ENCODE assay signal across 8 cellular contexts in the genomic region with DNA sequence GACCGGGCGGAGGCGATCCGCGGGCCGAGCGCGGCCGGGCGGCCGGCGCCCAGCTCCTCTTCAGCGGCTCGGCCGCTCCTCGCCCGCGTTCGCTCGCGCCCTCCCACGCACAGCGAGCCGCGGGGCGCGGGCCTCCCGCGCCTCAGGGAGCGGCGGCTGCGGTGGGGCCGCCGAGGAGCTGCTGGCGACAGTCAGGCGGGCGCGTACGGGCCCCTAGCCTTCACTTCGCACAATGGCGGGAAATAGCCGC. TPM values are rescaled to one million over a fixed set of nuclear protein-coding genes. Genes with fewer than 3 reads are reported as not detected.
A peak's percentile ranks its signal among the peaks of the same experiment; 100 is the strongest.
DNase-seq lines count a peak whose midpoint lies in the region; ATAC-seq and TF ChIP-seq lines count a peak whose summit lies in the region.

A gene with protein sequence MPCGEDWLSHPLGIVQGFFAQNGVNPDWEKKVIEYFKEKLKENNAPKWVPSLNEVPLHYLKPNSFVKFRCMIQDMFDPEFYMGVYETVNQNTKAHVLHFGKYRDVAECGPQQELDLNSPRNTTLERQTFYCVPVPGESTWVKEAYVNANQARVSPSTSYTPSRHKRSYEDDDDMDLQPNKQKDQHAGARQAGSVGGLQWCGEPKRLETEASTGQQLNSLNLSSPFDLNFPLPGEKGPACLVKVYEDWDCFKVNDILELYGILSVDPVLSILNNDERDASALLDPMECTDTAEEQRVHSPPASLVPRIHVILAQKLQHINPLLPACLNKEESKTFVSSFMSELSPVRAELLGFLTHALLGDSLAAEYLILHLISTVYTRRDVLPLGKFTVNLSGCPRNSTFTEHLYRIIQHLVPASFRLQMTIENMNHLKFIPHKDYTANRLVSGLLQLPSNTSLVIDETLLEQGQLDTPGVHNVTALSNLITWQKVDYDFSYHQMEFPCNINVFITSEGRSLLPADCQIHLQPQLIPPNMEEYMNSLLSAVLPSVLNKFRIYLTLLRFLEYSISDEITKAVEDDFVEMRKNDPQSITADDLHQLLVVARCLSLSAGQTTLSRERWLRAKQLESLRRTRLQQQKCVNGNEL (minus strand): TSS at position 234 of the 250 bp plus-strand sequence. CDS start 259 bp downstream, outside the sequence.

- intact Hi-C loops in Calu3 (cut with micrococcal nuclease; ENCODE audit: unreplicated experiment) (no loop called here), cardiac septum (cut with DNase I) (loop anchor here (1.0 to 5.0 kb wide), 2 partner anchors 20 to 185 kb away; a partner anchor contains a TSS)
- intact Hi-C loops in activated CD4-positive, alpha-beta memory T cell treated with anti-CD3 and anti-CD28 coated beads for 36 hours (cut with micrococcal nuclease) = loop anchor here (1.0 to 5.0 kb wide), 4 partner anchors 10 to 665 kb away; a partner anchor contains a TSS

- H3K36me3 Mint-ChIP-seq in Calu3 (ENCODE audit: insufficient read depth, unreplicated experiment) = peaks cover 20% of the 10 kb centered on the region
- H3K36me3 Mint-ChIP-seq in activated CD4-positive, alpha-beta memory T cell treated with anti-CD3 and anti-CD28 coated beads for 36 hours = peaks cover 2% of the 10 kb centered on the region

- H3K36me3 ChIP-seq in HEK293 (ENCODE audit: control insufficient read depth in 2 of 2, insufficient read depth in 1 of 2, low read length in 2 of 2) = no peaks in the 10 kb centered on the region

- CTCF ChIA-PET in Calu3 (lab: Charles Lee) = interaction anchor here (0.6 to 1.1 kb wide), 2 partner anchors 8 to 20 kb away, joined by 3 read pairs; a partner anchor contains a TSS
- CTCF ChIA-PET in HEK293 (lab: Yijun Ruan, JAX) = interaction anchor here (0.6 to 3.6 kb wide), 4 partner anchors 13 to 264 kb away, joined by 3 to 31 read pairs (median 10); no protein-coding TSS in a partner anchor
- CTCF ChIA-PET in activated CD4-positive, alpha-beta memory T cell treated with anti-CD3 and anti-CD28 coated beads for 36 hours (lab: Charles Lee) = interaction anchor here (0.6 to 5.4 kb wide), 10 partner anchors 10 to 267 kb away, joined by 3 to 60 read pairs (median 4); a partner anchor contains a TSS

- H3K27ac Mint-ChIP-seq in Calu3 (ENCODE audit: unreplicated experiment) = peak within 1 kb of the TSS; percentile 52
- peak within 1 kb of the TSS; percentile 89 for H3K27ac Mint-ChIP-seq in activated CD4-positive, alpha-beta memory T cell treated with anti-CD3 and anti-CD28 coated beads for 36 hours

- peak within 1 kb of the TSS; percentile 99 for H3K27ac ChIP-seq in HEK293 (ENCODE audit: extremely low read depth, low read depth, low read length)

- ATAC-seq in HG02973 (IDR thresholded peaks at IDR 0.05; ENCODE audit: unreplicated experiment) = no peak

- H3K4me3 ChIP-seq in HEK293 (ENCODE audit: low read depth, low read length) = peak within 1 kb of the TSS; percentile 76

- TF ChIP-seq CTCF in Calu3 (IDR thresholded peaks at IDR 0.05; ENCODE audit: unreplicated experiment) = no peak
- TF ChIP-seq CTCF in HEK293 (tag by site-specific recombination; IDR thresholded peaks at IDR 0.05) = no peak

- peaks cover 19% of the 10 kb centered on the region for H3K4me1 Mint-ChIP-seq in Calu3 (ENCODE audit: low read depth, unreplicated experiment)
- peaks cover 35% of the 10 kb centered on the region for H3K4me1 Mint-ChIP-seq in activated CD4-positive, alpha-beta memory T cell treated with anti-CD3 and anti-CD28 coated beads for 36 hours (ENCODE audit: low read depth)

- H3K9me3 Mint-ChIP-seq in Calu3 (ENCODE audit: low read depth, unreplicated experiment) = no peaks in the 10 kb centered on the region
- no peaks in the 10 kb centered on the region for H3K9me3 Mint-ChIP-seq in activated CD4-positive, alpha-beta memory T cell treated with anti-CD3 and anti-CD28 coated beads for 36 hours

- POLR2A ChIA-PET in HEK293 (lab: Yijun Ruan, JAX) = interaction anchor here (0.6 to 3.8 kb wide), 12 partner anchors 9 to 277 kb away, joined by 3 to 49 read pairs (median 5); a partner anchor contains a TSS
- POLR2A ChIA-PET in activated CD4-positive, alpha-beta memory T cell treated with anti-CD3 and anti-CD28 coated beads for 36 hours (lab: Charles Lee) = interaction anchor here (0.6 to 3.4 kb wide), 12 partner anchors 10 to 275 kb away, joined by 3 to 36 read pairs (median 4); a partner anchor contains a TSS

- no peaks in the 10 kb centered on the region; the same call in 1 of the 2 replicates for H3K4me1 ChIP-seq in HEK293 (ENCODE audit: control insufficient read depth, insufficient read depth, low read length)

- H3K9me3 ChIP-seq in HEK293 (ENCODE audit: control insufficient read depth, insufficient read depth, low read depth, low read length) = no peaks in the 10 kb centered on the region

- no peaks in the 10 kb centered on the region for H3K27me3 Mint-ChIP-seq in Calu3 (ENCODE audit: unreplicated experiment)
- no peaks in the 10 kb centered on the region for H3K27me3 Mint-ChIP-seq in activated CD4-positive, alpha-beta memory T cell treated with anti-CD3 and anti-CD28 coated beads for 36 hours

- peak within 1 kb of the TSS; percentile 86 for H3K4me3 Mint-ChIP-seq in Calu3 (ENCODE audit: low read depth, unreplicated experiment)
- H3K4me3 Mint-ChIP-seq in activated CD4-positive, alpha-beta memory T cell treated with anti-CD3 and anti-CD28 coated beads for 36 hours = peak within 1 kb of the TSS; percentile 91

- DNase-seq in Calu3 (no peak), cardiac septum (ENCODE audit: low spot score) (no peak), renal cortical epithelial cell (ENCODE audit: low read depth) (no peak), NCI-H187 (lab: John Stamatoyannopoulos, UW) (no peak), NCI-H69 (lab: John Stamatoyannopoulos, UW) (no peak)
- DNase-seq in activated CD4-positive, alpha-beta memory T cell treated with anti-CD3 and anti-CD28 coated beads for 36 hours = no peak

- BruUV-seq in Calu3 (replicated peaks; lab: Mats Ljungman, UMichigan) = no TSS peak

TF ChIP-seq in HEK293, 187 proteins besides CTCF, POLR2A, EP300 and RAD21:
- TF ChIP-seq HOXC10 (CRISPR knock-in tag; IDR thresholded peaks at IDR 0.05) (peak; percentile 93; the same call in 1 of the 2 replicates), HOXA7 (CRISPR knock-in tag; IDR thresholded peaks at IDR 0.05; ENCODE audit: borderline replicate concordance) (0 out of 2 replicates have a peak, but pooled peaks have one; percentile 60), ZNF768 (tag by site-specific recombination; IDR thresholded peaks at IDR 0.05) (no peak)

RNA-seq across cellular contexts. Expression of the gene that starts here (rescaled TPM):
- 38.1 and 40.3 TPM in 2 replicates for total RNA-seq in Calu3 (2022)
- 10 to 100 TPM; 90.8 to 92.8 TPM for total RNA-seq in activated CD4-positive, alpha-beta memory T cell treated with anti-CD3 and anti-CD28 coated beads for 36 hours
- 30.3 TPM for total RNA-seq in cardiac septum
- total RNA-seq in renal cortical epithelial cell = 52.3 and 55.3 TPM in 2 replicates
